29 cellular contexts compared by ENCODE assay signal in genomic region chr11:33168605-33169240, GRCh38. TPM values are rescaled to one million over a fixed set of nuclear protein-coding genes. Genes with fewer than 3 reads are reported as not detected.
DNase-seq lines count a peak whose midpoint lies in the region; ATAC-seq and TF ChIP-seq lines count a peak whose summit lies in the region.
"Had no signal": no experiment of that assay in that cellular context is flagged by ENCODE, and none has a peak within 500 bp of the region (broad histone marks: within the 10 kb centered on the region; RNA-seq: fewer than 3 reads in every experiment).

No MANE protein-coding gene starts in this region.

- H3K36me3 ChIP-seq in right atrium auricular region, result no peaks in the 10 kb centered on the region
- no peaks in the 10 kb centered on the region for H3K36me3 ChIP-seq in thyroid gland
- H3K36me3 ChIP-seq: heart right ventricle, prostate gland, tibial artery, WERI-Rb-1 had no signal

- WGBS in thyroid gland, 2 donors, result 26 to 29% methylated on average over 4 of the region's 4 CpGs

- no peaks in the 10 kb centered on the region for H3K9me3 ChIP-seq in right atrium auricular region
- H3K9me3 ChIP-seq in thyroid gland, result no peaks in the 10 kb centered on the region
- H3K9me3 ChIP-seq: heart right ventricle, prostate gland, tibial artery had no signal

- TF ChIP-seq CTCF in right atrium auricular region (IDR thresholded peaks at IDR 0.05), result no peak
- TF ChIP-seq CTCF in thyroid gland (IDR thresholded peaks at IDR 0.05), result no peak

- H3K4me1 ChIP-seq in right atrium auricular region (peaks cover 0 to 7% of the 10 kb centered on the region in 2 donors), thyroid gland (peaks cover 8 to 56% of the 10 kb centered on the region in 2 donors)
- H3K4me1 ChIP-seq: prostate gland, tibial artery had no signal

- H3K27ac ChIP-seq in right atrium auricular region, result peak overlapping the region in 1 of 2 donors; percentile 41
- peak overlapping the region; percentile 22 to 53 (median 47) for H3K27ac ChIP-seq in thyroid gland
- H3K27ac ChIP-seq: C4-2B, prostate gland, tibial artery, WERI-Rb-1 had no signal

- H3K9me3 Mint-ChIP-seq in activated naive CD8-positive, alpha-beta T cell treated with anti-CD3 and anti-CD28 coated beads, Interleukin-2, amount 50 U/mL, for 24 hours, result no peaks in the 10 kb centered on the region
- H3K9me3 Mint-ChIP-seq: activated naive CD4-positive, alpha-beta T cell treated with anti-CD3 and anti-CD28 coated beads, Interleukin-2, amount 10 ng/mL, durations not matched to agents 7 days and 5 days; brain; GM23338; IgD-negative memory B cell; memory B cell; natural killer cell treated with Interleukin-12 subunit alpha and Interleukin-12 subunit beta and Interleukin-15 and Interleukin-18, amount 100 ng/mL, for 72 hours had no signal

- no peaks in the 10 kb centered on the region for H3K27me3 Mint-ChIP-seq in activated naive CD8-positive, alpha-beta T cell treated with anti-CD3 and anti-CD28 coated beads, Interleukin-2, amount 50 U/mL, for 24 hours
- H3K27me3 Mint-ChIP-seq: activated naive CD4-positive, alpha-beta T cell treated with anti-CD3 and anti-CD28 coated beads, Interleukin-2, amount 10 ng/mL, durations not matched to agents 7 days and 5 days; brain; IgD-negative memory B cell; memory B cell; natural killer cell treated with Interleukin-12 subunit alpha and Interleukin-12 subunit beta and Interleukin-15 and Interleukin-18, amount 100 ng/mL, for 72 hours had no signal

- no peak for TF ChIP-seq POLR2A in thyroid gland (IDR thresholded peaks at IDR 0.05)

- intact Hi-C loops in Right ventricle myocardium inferior (cut with DNase I), result loop anchor here (10.0 kb wide), 1 partner anchor 376 kb away; no protein-coding TSS in a partner anchor
- intact Hi-C loops in left ventricle myocardium superior (cut with micrococcal nuclease), result loop anchor here (2.0 to 10.0 kb wide), 3 partner anchors 62 to 516 kb away; no protein-coding TSS in a partner anchor
- intact Hi-C loops in thyroid gland (cut with DNase I), result loop anchor here (5.0 kb wide), 1 partner anchor 89 kb away; the partner anchor contains the start of gene HIPK3

- H3K27me3 ChIP-seq in right atrium auricular region (no peaks in the 10 kb centered on the region), thyroid gland (no peaks in the 10 kb centered on the region)
- H3K27me3 ChIP-seq: heart right ventricle, tibial artery had no signal

- no peaks in the 10 kb centered on the region for H3K4me1 Mint-ChIP-seq in activated naive CD8-positive, alpha-beta T cell treated with anti-CD3 and anti-CD28 coated beads, Interleukin-2, amount 50 U/mL, for 24 hours
- H3K4me1 Mint-ChIP-seq: activated naive CD4-positive, alpha-beta T cell treated with anti-CD3 and anti-CD28 coated beads, Interleukin-2, amount 10 ng/mL, durations not matched to agents 7 days and 5 days; IgD-negative memory B cell; memory B cell had no signal

- DNase-seq in Right ventricle myocardium inferior (ENCODE audit: missing footprints), result no peak
- no peak for DNase-seq in right atrium auricular region (ENCODE audit: low spot score)
- peak; percentile 47 for DNase-seq in astrocyte of the hippocampus (ENCODE audit: low read depth, low spot score)
- DNase-seq in left ventricle myocardium superior, result no peak
- no peak for DNase-seq in thyroid gland
- no peak for DNase-seq in activated naive CD8-positive, alpha-beta T cell treated with anti-CD3 and anti-CD28 coated beads, Interleukin-2, amount 50 U/mL, for 24 hours
- no peak for DNase-seq in glomerular visceral epithelial cell (ENCODE audit: extremely low spot score)
- DNase-seq in superior temporal gyrus (ENCODE audit: extremely low spot score), result no peak
- DNase-seq: 8988T; activated CD4-positive, alpha-beta T cell treated with anti-CD3 and anti-CD28 coated beads, Interleukin-2, amount 50 U/mL, for 48 hours; activated naive CD4-positive, alpha-beta T cell treated with anti-CD3 and anti-CD28 coated beads, Interleukin-2, amount 10 ng/mL, durations not matched to agents 7 days and 5 days; activated T-cell treated with anti-CD3 and anti-CD28 coated beads, Interleukin-2, amount 50 U/mL, for 1 hour; dermis blood vessel endothelial cell; heart right ventricle; islet precursor cell; MV-4-11; NCI-H2029; NCI-H510A; SHP77; T-helper 1 cell; tibial artery; WERI-Rb-1 had no signal

- H3K4me3 Mint-ChIP-seq in activated naive CD8-positive, alpha-beta T cell treated with anti-CD3 and anti-CD28 coated beads, Interleukin-2, amount 50 U/mL, for 24 hours, result no peak overlapping the region
- H3K4me3 Mint-ChIP-seq: activated naive CD4-positive, alpha-beta T cell treated with anti-CD3 and anti-CD28 coated beads, Interleukin-2, amount 10 ng/mL, durations not matched to agents 7 days and 5 days; brain; GM23338; IgD-negative memory B cell; memory B cell; natural killer cell treated with Interleukin-12 subunit alpha and Interleukin-12 subunit beta and Interleukin-15 and Interleukin-18, amount 100 ng/mL, for 72 hours had no signal

- no peak overlapping the region for H3K27ac Mint-ChIP-seq in activated naive CD8-positive, alpha-beta T cell treated with anti-CD3 and anti-CD28 coated beads, Interleukin-2, amount 50 U/mL, for 24 hours
- H3K27ac Mint-ChIP-seq: activated naive CD4-positive, alpha-beta T cell treated with anti-CD3 and anti-CD28 coated beads, Interleukin-2, amount 10 ng/mL, durations not matched to agents 7 days and 5 days; GM23338; IgD-negative memory B cell; memory B cell; natural killer cell treated with Interleukin-12 subunit alpha and Interleukin-12 subunit beta and Interleukin-15 and Interleukin-18, amount 100 ng/mL, for 72 hours had no signal

- peak; percentile 24 for ATAC-seq in Right ventricle myocardium inferior
- peak; percentile 52 for ATAC-seq in left ventricle myocardium superior
- ATAC-seq in activated naive CD8-positive, alpha-beta T cell treated with anti-CD3 and anti-CD28 coated beads, Interleukin-2, amount 50 U/mL, for 24 hours, result no peak
- ATAC-seq: GM23338; natural killer cell treated with Interleukin-12 subunit alpha and Interleukin-12 subunit beta and Interleukin-15 and Interleukin-18, amount 100 ng/mL, for 72 hours had no signal

- no peaks in the 10 kb centered on the region for H3K36me3 Mint-ChIP-seq in activated naive CD8-positive, alpha-beta T cell treated with anti-CD3 and anti-CD28 coated beads, Interleukin-2, amount 50 U/mL, for 24 hours (ENCODE audit: low read depth)
- H3K36me3 Mint-ChIP-seq: activated naive CD4-positive, alpha-beta T cell treated with anti-CD3 and anti-CD28 coated beads, Interleukin-2, amount 10 ng/mL, durations not matched to agents 7 days and 5 days; brain; IgD-negative memory B cell; natural killer cell treated with Interleukin-12 subunit alpha and Interleukin-12 subunit beta and Interleukin-15 and Interleukin-18, amount 100 ng/mL, for 72 hours had no signal

- H3K4me3 ChIP-seq in right atrium auricular region, result no peak overlapping the region
- H3K4me3 ChIP-seq in thyroid gland (replicated peaks in 1 of 3), result no peak overlapping the region
- H3K4me3 ChIP-seq: GM23338, heart right ventricle, prostate gland, tibial artery had no signal

RNA-seq across cellular contexts. Expression of gene CSTF3, which starts 7.4 kb away (rescaled TPM):
- total RNA-seq in Right ventricle myocardium inferior, result 12.6 TPM
- total RNA-seq in right atrium auricular region, result 1 to 10 TPM; 5.5 to 8.7 TPM
- 9.8 TPM for total RNA-seq in left ventricle myocardium superior
- 10 to 100 TPM; 18.1 to 30.4 (median 26.2) TPM for total RNA-seq in thyroid gland
